Comparison of ENCODE assay signal across 1 cellular context in the genomic region with DNA sequence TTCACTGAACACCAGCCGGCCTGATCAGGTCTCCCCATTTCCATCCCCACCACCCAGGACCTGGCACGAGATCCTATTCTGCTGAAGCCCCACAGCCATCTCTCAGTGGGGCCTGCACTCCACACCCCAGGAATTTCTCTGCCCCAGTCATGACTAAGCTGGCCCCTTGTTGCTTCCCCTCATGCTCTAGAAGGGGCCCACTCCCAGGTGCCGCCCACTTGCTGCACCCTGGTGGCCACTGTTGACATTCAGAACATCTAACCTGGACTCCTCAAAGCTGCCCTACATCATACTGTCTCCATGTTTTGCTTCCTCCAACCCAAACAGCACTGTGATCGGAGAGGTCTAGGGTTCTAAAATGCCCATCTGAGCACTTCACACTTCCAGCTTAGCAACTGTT.
TF ChIP-seq lines count a peak whose summit lies in the region.

No MANE protein-coding gene starts in this region.

TF ChIP-seq in H1, 55 proteins besides CTCF, POLR2A, EP300 and RAD21 (continued from another document):
- no peak for TF ChIP-seq RFX5 (IDR thresholded peaks at IDR 0.05; ENCODE audit: borderline replicate concordance, low read depth, low read length)
- TF ChIP-seq SAP30 (IDR thresholded peaks at IDR 0.05; ENCODE audit: insufficient read depth, insufficient replicate concordance, low read length): no peak
- TF ChIP-seq CHD2 (IDR thresholded peaks at IDR 0.05; ENCODE audit: low read length): no peak
- TF ChIP-seq TBP (IDR thresholded peaks at IDR 0.05; ENCODE audit: low read depth, low read length): no peak
- no peak for TF ChIP-seq TAF1 (IDR thresholded peaks at IDR 0.05; ENCODE audit: low read depth, low read length)
- TF ChIP-seq EGR1 (IDR thresholded peaks at IDR 0.05; ENCODE audit: borderline replicate concordance, low read depth, low read length): no peak
- no peak for TF ChIP-seq SP1 (IDR thresholded peaks at IDR 0.05; ENCODE audit: low read depth, low read length)
- TF ChIP-seq BRCA1 (IDR thresholded peaks at IDR 0.05; ENCODE audit: low read depth, low read length): no peak
- no peak for TF ChIP-seq RXRA (IDR thresholded peaks at IDR 0.05; ENCODE audit: insufficient read depth, low read depth, low read length)
- no peak for TF ChIP-seq SP2 (IDR thresholded peaks at IDR 0.05; ENCODE audit: low read length)
- TF ChIP-seq BACH1 (IDR thresholded peaks at IDR 0.05; ENCODE audit: low read length): no peak
- TF ChIP-seq KDM4A (IDR thresholded peaks at IDR 0.05; ENCODE audit: low read depth, low read length, severe bottlenecking): no peak
TF ChIP-seq in H1: peak in this region for 0.
